In genomic region chr6:46963626-46964025, GRCh38 we compare ENCODE assay signal across 1 cellular context.
TF ChIP-seq lines count a peak whose summit lies in the region.

No MANE protein-coding gene starts in this region.

TF ChIP-seq in HEK293, 187 proteins besides CTCF, POLR2A, EP300 and RAD21 (continued from another document):
- no peak for TF ChIP-seq ZNF518A (tag by site-specific recombination; conservative IDR thresholded peaks at IDR 0.05; ENCODE audit: low read depth)
TF ChIP-seq in HEK293: peak in this region for 2.
